1 cellular context compared by ENCODE assay signal in the genomic region with DNA sequence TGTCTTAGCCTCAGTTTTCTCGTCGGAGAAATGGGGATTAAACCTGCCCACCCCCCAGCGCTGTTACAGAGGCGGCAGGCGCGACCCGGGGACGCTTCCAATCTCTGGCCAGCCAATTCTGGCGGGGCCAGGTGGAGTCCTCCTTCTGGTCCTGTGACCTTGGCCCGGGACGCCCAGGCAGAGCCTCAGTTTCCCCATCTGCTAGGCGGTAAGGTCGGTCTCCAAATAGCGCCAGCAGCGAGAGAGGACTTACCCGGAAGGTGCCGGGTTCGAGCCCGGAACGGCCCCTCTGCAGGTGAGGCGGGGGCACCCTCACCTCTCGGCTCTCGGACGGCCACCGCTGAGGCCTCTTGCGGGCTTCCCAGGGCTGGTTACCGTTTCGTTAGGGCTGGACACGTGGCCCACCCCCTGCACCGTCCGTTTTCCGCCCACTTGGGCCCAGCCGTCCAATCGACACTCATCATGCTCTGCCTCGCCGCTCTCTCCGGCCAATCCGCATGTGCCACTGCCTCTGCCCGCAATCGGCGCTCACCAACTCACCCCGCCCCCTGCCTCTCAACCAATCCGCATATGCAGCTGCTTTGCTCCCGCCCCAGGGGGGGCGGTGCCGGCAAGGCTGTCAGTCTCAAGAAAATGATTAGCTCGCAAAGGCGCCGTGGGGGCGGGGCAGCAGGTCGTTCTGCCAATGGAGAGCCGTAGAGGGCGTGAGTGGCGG.
TF ChIP-seq lines count a peak whose summit lies in the region.

A gene with protein sequence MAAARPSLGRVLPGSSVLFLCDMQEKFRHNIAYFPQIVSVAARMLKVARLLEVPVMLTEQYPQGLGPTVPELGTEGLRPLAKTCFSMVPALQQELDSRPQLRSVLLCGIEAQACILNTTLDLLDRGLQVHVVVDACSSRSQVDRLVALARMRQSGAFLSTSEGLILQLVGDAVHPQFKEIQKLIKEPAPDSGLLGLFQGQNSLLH (minus strand): TSS at position 384 of the 715 bp plus-strand sequence. CDS start 5,156 bp downstream, outside the sequence.

TF ChIP-seq in K562, 482 proteins besides CTCF, POLR2A, EP300 and RAD21 (continued from another document and continues in another):
- TF ChIP-seq, protein P1, sequence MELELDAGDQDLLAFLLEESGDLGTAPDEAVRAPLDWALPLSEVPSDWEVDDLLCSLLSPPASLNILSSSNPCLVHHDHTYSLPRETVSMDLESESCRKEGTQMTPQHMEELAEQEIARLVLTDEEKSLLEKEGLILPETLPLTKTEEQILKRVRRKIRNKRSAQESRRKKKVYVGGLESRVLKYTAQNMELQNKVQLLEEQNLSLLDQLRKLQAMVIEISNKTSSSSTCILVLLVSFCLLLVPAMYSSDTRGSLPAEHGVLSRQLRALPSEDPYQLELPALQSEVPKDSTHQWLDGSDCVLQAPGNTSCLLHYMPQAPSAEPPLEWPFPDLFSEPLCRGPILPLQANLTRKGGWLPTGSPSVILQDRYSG (tag; conservative IDR thresholded peaks at IDR 0.05; ENCODE audit: low read depth), result 0 out of 2 replicates have a peak, but pooled peaks have one; percentile 57
- TF ChIP-seq ZBED1 (IDR thresholded peaks at IDR 0.05) (no peak), DDX20 (tag; IDR thresholded peaks at IDR 0.05; ENCODE audit: low read depth) (no peak), ZNF766 (CRISPR knock-in tag; conservative IDR thresholded peaks at IDR 0.05) (no peak; the same call in 1 of the 2 replicates), RBM17 (IDR thresholded peaks at IDR 0.05; ENCODE audit: borderline replicate concordance, low read depth, low read length) (no peak), MTA2 (IDR thresholded peaks at IDR 0.05; ENCODE audit: low read depth) (no peak), JUNB (CRISPR knock-in tag; conservative IDR thresholded peaks at IDR 0.05) (no peak), THRAP3 (IDR thresholded peaks at IDR 0.05; ENCODE audit: borderline replicate concordance) (peak; percentile 79; the same call in 1 of the 2 replicates), ZNF239 (CRISPR knock-in tag; IDR thresholded peaks at IDR 0.05) (no peak; the same call in 1 of the 2 replicates), SIN3A (IDR thresholded peaks at IDR 0.05; ENCODE audit: borderline replicate concordance in 2 of 2, control insufficient read depth in 1 of 2, low read depth in 2 of 2, low read length in 2 of 2) (peak in 1 of 2 experiments; percentile 88; a peak in 1 of 4 replicates), LEF1 (IDR thresholded peaks at IDR 0.05) (no peak), KDM2B (CRISPR knock-in tag; IDR thresholded peaks at IDR 0.05) (no peak), ZNF212 (CRISPR knock-in tag; IDR thresholded peaks at IDR 0.05) (no peak), ZNF76 (CRISPR knock-in tag; IDR thresholded peaks at IDR 0.05; ENCODE audit: borderline replicate concordance) (peak; percentile 56; the same call in 1 of the 2 replicates), ZBTB8A (IDR thresholded peaks at IDR 0.05; ENCODE audit: partially characterized antibody) (no peak), CC2D1A (IDR thresholded peaks at IDR 0.05) (peak; percentile 76; the same call in 1 of the 2 replicates), ZNF274 (IDR thresholded peaks at IDR 0.05; ENCODE audit: borderline replicate concordance, low read depth, low read length) (no peak), SMAD3 (CRISPR knock-in tag; conservative IDR thresholded peaks at IDR 0.05) (no peak)
- TF ChIP-seq, protein P2, sequence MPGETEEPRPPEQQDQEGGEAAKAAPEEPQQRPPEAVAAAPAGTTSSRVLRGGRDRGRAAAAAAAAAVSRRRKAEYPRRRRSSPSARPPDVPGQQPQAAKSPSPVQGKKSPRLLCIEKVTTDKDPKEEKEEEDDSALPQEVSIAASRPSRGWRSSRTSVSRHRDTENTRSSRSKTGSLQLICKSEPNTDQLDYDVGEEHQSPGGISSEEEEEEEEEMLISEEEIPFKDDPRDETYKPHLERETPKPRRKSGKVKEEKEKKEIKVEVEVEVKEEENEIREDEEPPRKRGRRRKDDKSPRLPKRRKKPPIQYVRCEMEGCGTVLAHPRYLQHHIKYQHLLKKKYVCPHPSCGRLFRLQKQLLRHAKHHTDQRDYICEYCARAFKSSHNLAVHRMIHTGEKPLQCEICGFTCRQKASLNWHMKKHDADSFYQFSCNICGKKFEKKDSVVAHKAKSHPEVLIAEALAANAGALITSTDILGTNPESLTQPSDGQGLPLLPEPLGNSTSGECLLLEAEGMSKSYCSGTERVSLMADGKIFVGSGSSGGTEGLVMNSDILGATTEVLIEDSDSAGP (CRISPR knock-in tag; IDR thresholded peaks at IDR 0.05), result no peak
- TF ChIP-seq, protein P3, sequence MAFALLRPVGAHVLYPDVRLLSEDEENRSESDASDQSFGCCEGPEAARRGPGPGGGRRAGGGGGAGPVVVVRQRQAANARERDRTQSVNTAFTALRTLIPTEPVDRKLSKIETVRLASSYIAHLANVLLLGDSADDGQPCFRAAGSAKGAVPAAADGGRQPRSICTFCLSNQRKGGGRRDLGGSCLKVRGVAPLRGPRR (CRISPR knock-in tag; IDR thresholded peaks at IDR 0.05), result no peak
- TF ChIP-seq, protein P4, sequence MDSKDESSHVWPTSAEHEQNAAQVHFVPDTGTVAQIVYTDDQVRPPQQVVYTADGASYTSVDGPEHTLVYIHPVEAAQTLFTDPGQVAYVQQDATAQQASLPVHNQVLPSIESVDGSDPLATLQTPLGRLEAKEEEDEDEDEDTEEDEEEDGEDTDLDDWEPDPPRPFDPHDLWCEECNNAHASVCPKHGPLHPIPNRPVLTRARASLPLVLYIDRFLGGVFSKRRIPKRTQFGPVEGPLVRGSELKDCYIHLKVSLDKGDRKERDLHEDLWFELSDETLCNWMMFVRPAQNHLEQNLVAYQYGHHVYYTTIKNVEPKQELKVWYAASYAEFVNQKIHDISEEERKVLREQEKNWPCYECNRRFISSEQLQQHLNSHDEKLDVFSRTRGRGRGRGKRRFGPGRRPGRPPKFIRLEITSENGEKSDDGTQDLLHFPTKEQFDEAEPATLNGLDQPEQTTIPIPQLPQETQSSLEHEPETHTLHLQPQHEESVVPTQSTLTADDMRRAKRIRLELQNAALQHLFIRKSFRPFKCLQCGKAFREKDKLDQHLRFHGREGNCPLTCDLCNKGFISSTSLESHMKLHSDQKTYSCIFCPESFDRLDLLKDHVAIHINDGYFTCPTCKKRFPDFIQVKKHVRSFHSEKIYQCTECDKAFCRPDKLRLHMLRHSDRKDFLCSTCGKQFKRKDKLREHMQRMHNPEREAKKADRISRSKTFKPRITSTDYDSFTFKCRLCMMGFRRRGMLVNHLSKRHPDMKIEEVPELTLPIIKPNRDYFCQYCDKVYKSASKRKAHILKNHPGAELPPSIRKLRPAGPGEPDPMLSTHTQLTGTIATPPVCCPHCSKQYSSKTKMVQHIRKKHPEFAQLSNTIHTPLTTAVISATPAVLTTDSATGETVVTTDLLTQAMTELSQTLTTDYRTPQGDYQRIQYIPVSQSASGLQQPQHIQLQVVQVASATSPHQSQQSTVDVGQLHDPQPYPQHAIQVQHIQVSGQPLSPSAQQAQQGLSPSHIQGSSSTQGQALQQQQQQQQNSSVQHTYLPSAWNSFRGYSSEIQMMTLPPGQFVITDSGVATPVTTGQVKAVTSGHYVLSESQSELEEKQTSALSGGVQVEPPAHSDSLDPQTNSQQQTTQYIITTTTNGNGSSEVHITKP (IDR thresholded peaks at IDR 0.05; ENCODE audit: partially characterized antibody), result no peak
- TF ChIP-seq, protein P5, sequence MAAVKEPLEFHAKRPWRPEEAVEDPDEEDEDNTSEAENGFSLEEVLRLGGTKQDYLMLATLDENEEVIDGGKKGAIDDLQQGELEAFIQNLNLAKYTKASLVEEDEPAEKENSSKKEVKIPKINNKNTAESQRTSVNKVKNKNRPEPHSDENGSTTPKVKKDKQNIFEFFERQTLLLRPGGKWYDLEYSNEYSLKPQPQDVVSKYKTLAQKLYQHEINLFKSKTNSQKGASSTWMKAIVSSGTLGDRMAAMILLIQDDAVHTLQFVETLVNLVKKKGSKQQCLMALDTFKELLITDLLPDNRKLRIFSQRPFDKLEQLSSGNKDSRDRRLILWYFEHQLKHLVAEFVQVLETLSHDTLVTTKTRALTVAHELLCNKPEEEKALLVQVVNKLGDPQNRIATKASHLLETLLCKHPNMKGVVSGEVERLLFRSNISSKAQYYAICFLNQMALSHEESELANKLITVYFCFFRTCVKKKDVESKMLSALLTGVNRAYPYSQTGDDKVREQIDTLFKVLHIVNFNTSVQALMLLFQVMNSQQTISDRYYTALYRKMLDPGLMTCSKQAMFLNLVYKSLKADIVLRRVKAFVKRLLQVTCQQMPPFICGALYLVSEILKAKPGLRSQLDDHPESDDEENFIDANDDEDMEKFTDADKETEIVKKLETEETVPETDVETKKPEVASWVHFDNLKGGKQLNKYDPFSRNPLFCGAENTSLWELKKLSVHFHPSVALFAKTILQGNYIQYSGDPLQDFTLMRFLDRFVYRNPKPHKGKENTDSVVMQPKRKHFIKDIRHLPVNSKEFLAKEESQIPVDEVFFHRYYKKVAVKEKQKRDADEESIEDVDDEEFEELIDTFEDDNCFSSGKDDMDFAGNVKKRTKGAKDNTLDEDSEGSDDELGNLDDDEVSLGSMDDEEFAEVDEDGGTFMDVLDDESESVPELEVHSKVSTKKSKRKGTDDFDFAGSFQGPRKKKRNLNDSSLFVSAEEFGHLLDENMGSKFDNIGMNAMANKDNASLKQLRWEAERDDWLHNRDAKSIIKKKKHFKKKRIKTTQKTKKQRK (IDR thresholded peaks at IDR 0.05; ENCODE audit: borderline replicate concordance, low read depth, low read length), result peak; percentile 93
- TF ChIP-seq, protein P6, sequence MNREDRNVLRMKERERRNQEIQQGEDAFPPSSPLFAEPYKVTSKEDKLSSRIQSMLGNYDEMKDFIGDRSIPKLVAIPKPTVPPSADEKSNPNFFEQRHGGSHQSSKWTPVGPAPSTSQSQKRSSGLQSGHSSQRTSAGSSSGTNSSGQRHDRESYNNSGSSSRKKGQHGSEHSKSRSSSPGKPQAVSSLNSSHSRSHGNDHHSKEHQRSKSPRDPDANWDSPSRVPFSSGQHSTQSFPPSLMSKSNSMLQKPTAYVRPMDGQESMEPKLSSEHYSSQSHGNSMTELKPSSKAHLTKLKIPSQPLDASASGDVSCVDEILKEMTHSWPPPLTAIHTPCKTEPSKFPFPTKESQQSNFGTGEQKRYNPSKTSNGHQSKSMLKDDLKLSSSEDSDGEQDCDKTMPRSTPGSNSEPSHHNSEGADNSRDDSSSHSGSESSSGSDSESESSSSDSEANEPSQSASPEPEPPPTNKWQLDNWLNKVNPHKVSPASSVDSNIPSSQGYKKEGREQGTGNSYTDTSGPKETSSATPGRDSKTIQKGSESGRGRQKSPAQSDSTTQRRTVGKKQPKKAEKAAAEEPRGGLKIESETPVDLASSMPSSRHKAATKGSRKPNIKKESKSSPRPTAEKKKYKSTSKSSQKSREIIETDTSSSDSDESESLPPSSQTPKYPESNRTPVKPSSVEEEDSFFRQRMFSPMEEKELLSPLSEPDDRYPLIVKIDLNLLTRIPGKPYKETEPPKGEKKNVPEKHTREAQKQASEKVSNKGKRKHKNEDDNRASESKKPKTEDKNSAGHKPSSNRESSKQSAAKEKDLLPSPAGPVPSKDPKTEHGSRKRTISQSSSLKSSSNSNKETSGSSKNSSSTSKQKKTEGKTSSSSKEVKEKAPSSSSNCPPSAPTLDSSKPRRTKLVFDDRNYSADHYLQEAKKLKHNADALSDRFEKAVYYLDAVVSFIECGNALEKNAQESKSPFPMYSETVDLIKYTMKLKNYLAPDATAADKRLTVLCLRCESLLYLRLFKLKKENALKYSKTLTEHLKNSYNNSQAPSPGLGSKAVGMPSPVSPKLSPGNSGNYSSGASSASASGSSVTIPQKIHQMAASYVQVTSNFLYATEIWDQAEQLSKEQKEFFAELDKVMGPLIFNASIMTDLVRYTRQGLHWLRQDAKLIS (CRISPR knock-in tag; IDR thresholded peaks at IDR 0.05), result no peak; the same call in 1 of the 2 replicates
- TF ChIP-seq, protein P7, sequence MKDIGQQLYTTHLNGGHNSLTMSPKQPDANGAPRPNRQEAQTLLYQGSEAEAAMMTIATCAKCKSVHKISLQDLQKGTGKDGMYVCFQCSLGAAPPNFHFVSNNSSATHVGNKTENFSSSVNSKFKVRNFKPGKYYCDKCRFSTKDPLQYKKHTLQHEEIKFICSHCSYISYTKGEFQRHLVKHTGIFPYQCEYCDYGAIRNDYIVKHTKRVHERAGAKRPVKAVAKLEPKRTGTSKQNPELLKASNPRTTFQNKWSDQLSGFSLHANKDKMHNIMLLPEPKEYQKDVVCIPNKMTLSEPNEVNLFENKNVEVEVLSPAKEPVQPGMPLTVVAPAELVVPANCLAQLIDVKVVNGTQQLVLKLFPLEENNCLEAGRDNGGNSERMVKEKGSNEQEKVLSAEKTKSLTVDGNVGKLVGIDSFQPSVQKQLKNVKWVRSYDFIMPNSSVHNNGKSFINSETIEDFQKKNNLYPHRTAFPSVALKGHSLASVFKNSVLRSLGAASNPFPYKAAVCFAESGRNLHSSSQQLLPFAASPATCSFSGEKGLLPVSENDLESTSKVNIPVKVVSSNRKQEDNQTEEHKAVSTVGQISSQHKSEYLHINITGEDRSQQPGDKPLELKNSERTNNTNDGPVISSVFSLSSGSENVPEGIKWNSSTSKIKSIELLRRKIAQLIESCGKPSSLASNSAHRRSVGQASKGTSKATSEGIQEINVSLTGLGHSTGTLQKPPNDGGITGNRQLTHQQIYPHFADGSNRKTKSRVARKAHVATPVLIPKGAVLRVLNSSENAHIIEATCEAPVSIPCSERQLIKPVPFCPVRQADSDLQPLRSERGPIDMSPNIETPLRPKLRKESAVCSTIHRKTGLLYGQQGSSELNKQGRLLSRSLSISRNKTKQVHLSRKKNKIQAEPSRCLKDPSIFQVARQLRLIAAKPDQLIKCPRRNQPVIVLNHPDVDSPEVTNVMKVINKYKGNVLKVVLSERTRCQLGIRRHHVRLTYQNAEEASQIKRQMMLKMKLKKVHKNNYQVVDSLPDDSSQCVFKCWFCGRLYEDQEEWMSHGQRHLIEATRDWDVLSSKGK (CRISPR knock-in tag; IDR thresholded peaks at IDR 0.05), result no peak
- TF ChIP-seq, protein P8, sequence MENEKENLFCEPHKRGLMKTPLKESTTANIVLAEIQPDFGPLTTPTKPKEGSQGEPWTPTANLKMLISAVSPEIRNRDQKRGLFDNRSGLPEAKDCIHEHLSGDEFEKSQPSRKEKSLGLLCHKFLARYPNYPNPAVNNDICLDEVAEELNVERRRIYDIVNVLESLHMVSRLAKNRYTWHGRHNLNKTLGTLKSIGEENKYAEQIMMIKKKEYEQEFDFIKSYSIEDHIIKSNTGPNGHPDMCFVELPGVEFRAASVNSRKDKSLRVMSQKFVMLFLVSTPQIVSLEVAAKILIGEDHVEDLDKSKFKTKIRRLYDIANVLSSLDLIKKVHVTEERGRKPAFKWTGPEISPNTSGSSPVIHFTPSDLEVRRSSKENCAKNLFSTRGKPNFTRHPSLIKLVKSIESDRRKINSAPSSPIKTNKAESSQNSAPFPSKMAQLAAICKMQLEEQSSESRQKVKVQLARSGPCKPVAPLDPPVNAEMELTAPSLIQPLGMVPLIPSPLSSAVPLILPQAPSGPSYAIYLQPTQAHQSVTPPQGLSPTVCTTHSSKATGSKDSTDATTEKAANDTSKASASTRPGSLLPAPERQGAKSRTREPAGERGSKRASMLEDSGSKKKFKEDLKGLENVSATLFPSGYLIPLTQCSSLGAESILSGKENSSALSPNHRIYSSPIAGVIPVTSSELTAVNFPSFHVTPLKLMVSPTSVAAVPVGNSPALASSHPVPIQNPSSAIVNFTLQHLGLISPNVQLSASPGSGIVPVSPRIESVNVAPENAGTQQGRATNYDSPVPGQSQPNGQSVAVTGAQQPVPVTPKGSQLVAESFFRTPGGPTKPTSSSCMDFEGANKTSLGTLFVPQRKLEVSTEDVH (IDR thresholded peaks at IDR 0.05; ENCODE audit: low read depth, partially characterized antibody), result no peak
- TF ChIP-seq, protein P9, sequence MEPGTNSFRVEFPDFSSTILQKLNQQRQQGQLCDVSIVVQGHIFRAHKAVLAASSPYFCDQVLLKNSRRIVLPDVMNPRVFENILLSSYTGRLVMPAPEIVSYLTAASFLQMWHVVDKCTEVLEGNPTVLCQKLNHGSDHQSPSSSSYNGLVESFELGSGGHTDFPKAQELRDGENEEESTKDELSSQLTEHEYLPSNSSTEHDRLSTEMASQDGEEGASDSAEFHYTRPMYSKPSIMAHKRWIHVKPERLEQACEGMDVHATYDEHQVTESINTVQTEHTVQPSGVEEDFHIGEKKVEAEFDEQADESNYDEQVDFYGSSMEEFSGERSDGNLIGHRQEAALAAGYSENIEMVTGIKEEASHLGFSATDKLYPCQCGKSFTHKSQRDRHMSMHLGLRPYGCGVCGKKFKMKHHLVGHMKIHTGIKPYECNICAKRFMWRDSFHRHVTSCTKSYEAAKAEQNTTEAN (CRISPR knock-in tag; IDR thresholded peaks at IDR 0.05), result no peak
